Comparison of ENCODE assay signal across 1 cellular context in genomic region chrX:12974797-12975669, GRCh38.
A peak's percentile ranks its signal among the peaks of the same experiment; 100 is the strongest.
TF ChIP-seq lines count a peak whose summit lies in the region.

Gene TMSB4X (plus strand): TSS chrX:12975110.

TF ChIP-seq in GM12878, 131 proteins besides CTCF, POLR2A, EP300 and RAD21 (continued from another document and continues in another):
- TF ChIP-seq ELK1 (IDR thresholded peaks at IDR 0.05; ENCODE audit: low read depth, low read length) (no peak), FOS (IDR thresholded peaks at IDR 0.05; ENCODE audit: borderline replicate concordance, extremely low read depth, insufficient read length) (no peak), HSF1 (IDR thresholded peaks at IDR 0.05; ENCODE audit: low read depth, low read length) (no peak), HCFC1 (IDR thresholded peaks at IDR 0.05; ENCODE audit: low read length) (no peak), EZH2 (IDR thresholded peaks at IDR 0.05; ENCODE audit: borderline replicate concordance, control insufficient read depth, low read depth, low read length) (no peak), IRF5 (IDR thresholded peaks at IDR 0.05; ENCODE audit: borderline replicate concordance) (no peak), ASH2L (IDR thresholded peaks at IDR 0.05; ENCODE audit: borderline replicate concordance, low read depth) (no peak), FOXM1 (IDR thresholded peaks at IDR 0.05; ENCODE audit: low read depth, low read length) (no peak), CBFB (IDR thresholded peaks at IDR 0.05; ENCODE audit: low read depth) (peak; percentile 99), RBBP5 (conservative IDR thresholded peaks at IDR 0.05) (no peak), BHLHE40 (IDR thresholded peaks at IDR 0.05; ENCODE audit: borderline replicate concordance in 1 of 2, low read depth in 2 of 2, low read length in 1 of 2) (peak; percentile 40 to 52; a peak in 2 of 4 replicates), PRDM15 (CRISPR knock-in tag; IDR thresholded peaks at IDR 0.05) (no peak; the same call in 1 of the 2 replicates), MEF2B (IDR thresholded peaks at IDR 0.05; ENCODE audit: partially characterized antibody, poor library complexity, severe bottlenecking) (no peak), BCL11A (IDR thresholded peaks at IDR 0.05; ENCODE audit: low read depth, low read length) (0 out of 2 replicates have a peak, but pooled peaks have one; percentile 4), RELA (IDR thresholded peaks at IDR 0.05; ENCODE audit: borderline replicate concordance, partially characterized antibody) (peak; percentile 69), BMI1 (IDR thresholded peaks at IDR 0.05; ENCODE audit: borderline replicate concordance) (peak; percentile 64; the same call in 1 of the 2 replicates), KDM1A (IDR thresholded peaks at IDR 0.05; ENCODE audit: borderline replicate concordance) (no peak), ZBTB11 (CRISPR knock-in tag; IDR thresholded peaks at IDR 0.05) (no peak), MXI1 (IDR thresholded peaks at IDR 0.05; ENCODE audit: low read depth, low read length) (no peak; the same call in 1 of the 2 replicates), RB1 (IDR thresholded peaks at IDR 0.05; ENCODE audit: borderline replicate concordance) (0 out of 2 replicates have a peak, but pooled peaks have one; percentile 27), BACH1 (IDR thresholded peaks at IDR 0.05; ENCODE audit: borderline replicate concordance) (peak; percentile 92), MYC (IDR thresholded peaks at IDR 0.05; ENCODE audit: insufficient read depth, insufficient read length, insufficient replicate concordance, low read length, severe bottlenecking) (no peak), ZNF384 (IDR thresholded peaks at IDR 0.05; ENCODE audit: borderline replicate concordance, low read depth, low read length) (no peak), MTA2 (IDR thresholded peaks at IDR 0.05; ENCODE audit: low read depth) (no peak), NBN (IDR thresholded peaks at IDR 0.05) (peak; percentile 90; the same call in 1 of the 2 replicates), FOXK2 (IDR thresholded peaks at IDR 0.05) (no peak), DPF2 (IDR thresholded peaks at IDR 0.05) (no peak), BRCA1 (IDR thresholded peaks at IDR 0.05; ENCODE audit: low read depth, low read length) (no peak), ZNF24 (IDR thresholded peaks at IDR 0.05) (no peak), CREB1 (IDR thresholded peaks at IDR 0.05; ENCODE audit: low read depth) (no peak), CBX5 (IDR thresholded peaks at IDR 0.05; ENCODE audit: low read depth) (no peak), ZZZ3 (IDR thresholded peaks at IDR 0.05; ENCODE audit: control insufficient read depth, insufficient read length, low read depth) (no peak), IKZF1 (conservative IDR thresholded peaks at IDR 0.05) (peak; percentile 68; the same call in 1 of the 2 replicates), TCF12 (IDR thresholded peaks at IDR 0.05; ENCODE audit: low read depth, low read length) (peak; percentile 86; the same call in 1 of the 2 replicates), GATAD2B (conservative IDR thresholded peaks at IDR 0.05; ENCODE audit: low read depth) (no peak), ZBTB33 (IDR thresholded peaks at IDR 0.05) (no peak), NR2C2 (IDR thresholded peaks at IDR 0.05; ENCODE audit: borderline replicate concordance, control insufficient read depth, insufficient read length, low read depth) (no peak), SMC3 (IDR thresholded peaks at IDR 0.05; ENCODE audit: borderline replicate concordance, low read length) (peak; percentile 13; the same call in 1 of the 2 replicates), PBX3 (IDR thresholded peaks at IDR 0.05; ENCODE audit: insufficient replicate concordance, low read depth, low read length) (no peak), SIN3A (IDR thresholded peaks at IDR 0.05; ENCODE audit: low read depth, low read length) (no peak), RUNX3 (IDR thresholded peaks at IDR 0.05; ENCODE audit: low read length) (no peak), SUPT20H (IDR thresholded peaks at IDR 0.05; ENCODE audit: borderline replicate concordance, control insufficient read depth, low read depth, low read length) (no peak), ATF3 (IDR thresholded peaks at IDR 0.05; ENCODE audit: borderline replicate concordance, extremely low read depth, low read depth, low read length) (no peak), ZBED1 (IDR thresholded peaks at IDR 0.05; ENCODE audit: borderline replicate concordance) (peak; percentile 99)
